In genomic region chr6:43778131-43778857, GRCh38 we compare ENCODE assay signal across 15 cellular contexts.
"Had no signal": no experiment of that assay in that cellular context is flagged by ENCODE, and none has a peak within 500 bp of the region (broad histone marks: within the 10 kb centered on the region; RNA-seq: fewer than 3 reads in every experiment).

No MANE protein-coding gene starts in this region.

- DNase-seq: activated B cell treated with CpG ODN at 0.5 μM for 24 hours; activated CD4-positive, alpha-beta T cell treated with anti-CD3 and anti-CD28 coated beads, Interleukin-2, amount 10 ng/mL, durations not matched to agents 7 days and 5 days; activated CD8-positive, alpha-beta memory T cell treated with anti-CD3 and anti-CD28 coated beads for 24 hours; activated naive CD4-positive, alpha-beta T cell treated with anti-CD3 and anti-CD28 coated beads, Interleukin-2, amount 10 ng/mL, durations not matched to agents 7 days and 5 days; cerebellar nuclear complex; dermis blood vessel endothelial cell; endodermal cell; mesenchymal stem cell; occipital lobe; stimulated activated CD4-positive, alpha-beta T cell treated with anti-CD3 and anti-CD28 coated beads, Interleukin-15, amount 100 ng/mL, for 24 hours; stimulated activated CD4-positive, alpha-beta T cell treated with anti-CD3 and anti-CD28 coated beads, Interleukin-4, amount 100 ng/mL, for 24 hours; testis had no signal

- H3K9me3 ChIP-seq: adrenal gland, testis had no signal

- H3K4me3 ChIP-seq: adrenal gland, testis had no signal

- ATAC-seq: esophagus mucosa; natural killer cell treated with Interleukin-12 subunit alpha and Interleukin-12 subunit beta and Interleukin-15 and Interleukin-18, amount 100 ng/mL, for 72 hours had no signal

- H3K27ac ChIP-seq: testis had no signal

- H3K27me3 ChIP-seq: adrenal gland, testis had no signal
